1 cellular context compared by ENCODE assay signal in genomic region chr5:123132330-123132729, GRCh38.
TF ChIP-seq lines count a peak whose summit lies in the region.

No MANE protein-coding gene starts in this region.

TF ChIP-seq in HEK293, 187 proteins besides CTCF, POLR2A, EP300 and RAD21 (continued from another document):
- TF ChIP-seq KLF1 (tag by site-specific recombination; IDR thresholded peaks at IDR 0.05), result no peak
- TF ChIP-seq ZFHX2 (tag by site-specific recombination; conservative IDR thresholded peaks at IDR 0.05), result 0 out of 2 replicates have a peak, but pooled peaks have one; percentile 24
- 0 out of 2 replicates have a peak, but pooled peaks have one; percentile 23 for TF ChIP-seq ZBTB17 (tag by site-specific recombination; IDR thresholded peaks at IDR 0.05)
- no peak for TF ChIP-seq ZNF529 (tag by site-specific recombination; IDR thresholded peaks at IDR 0.05; ENCODE audit: insufficient replicate concordance)
- peak; percentile 46; the same call in 1 of the 2 replicates for TF ChIP-seq ZBTB44 (tag by site-specific recombination; IDR thresholded peaks at IDR 0.05)
- 0 out of 2 replicates have a peak, but pooled peaks have one; percentile 26 for TF ChIP-seq OSR2 (tag by site-specific recombination; IDR thresholded peaks at IDR 0.05)
TF ChIP-seq in HEK293: peak in this region for 5.
